1 cellular context compared by ENCODE assay signal in genomic region chr13:46647514-46648065, GRCh38.
TF ChIP-seq lines count a peak whose summit lies in the region.

No MANE protein-coding gene starts in this region.

TF ChIP-seq in HepG2, 621 proteins besides CTCF, POLR2A, EP300 and RAD21 (continued from another document):
- TF ChIP-seq ZSCAN31 (CRISPR knock-in tag; IDR thresholded peaks at IDR 0.05; ENCODE audit: low read depth) = no peak
- TF ChIP-seq SYNCRIP (IDR thresholded peaks at IDR 0.05; ENCODE audit: insufficient read depth, low read depth, low read length) = no peak
- TF ChIP-seq HIC2 (CRISPR knock-in tag; IDR thresholded peaks at IDR 0.05; ENCODE audit: low read depth) = no peak
- TF ChIP-seq ZBTB21 (CRISPR knock-in tag; IDR thresholded peaks at IDR 0.05) = no peak
- no peak for TF ChIP-seq ZBTB10 (CRISPR knock-in tag; IDR thresholded peaks at IDR 0.05; ENCODE audit: borderline replicate concordance)
- no peak for TF ChIP-seq KDM1A (CRISPR knock-in tag; IDR thresholded peaks at IDR 0.05)
